ENCODE assay signal across 21 cellular contexts in genomic region chr1:48810740-48811139, GRCh38.
"Had no signal": no experiment of that assay in that cellular context is flagged by ENCODE, and none has a peak within 500 bp of the region (broad histone marks: within the 10 kb centered on the region; RNA-seq: fewer than 3 reads in every experiment).

No MANE protein-coding gene starts in this region.

- H3K4me1 ChIP-seq: left ventricle myocardium inferior, parathyroid adenoma, tibial nerve, uterus had no signal

- ATAC-seq: activated CD4-positive, CD25-positive, alpha-beta regulatory T cell treated with anti-CD3 and anti-CD28 coated beads, Interleukin-2, amount 50 U/mL, for 24 hours; effector memory CD8-positive, alpha-beta T cell; mucosa of descending colon; naive thymus-derived CD8-positive, alpha-beta T cell; stimulated activated naive B cell treated with anti-CD40 and anti-IgM and Interleukin-4, amounts not matched to agents 10 μg/mL and 1 μg/mL and 100 μg/mL, for 72 hours had no signal

- H3K27me3 ChIP-seq: neutrophil, tibial nerve, uterus had no signal

- DNase-seq: activated CD4-positive, alpha-beta T cell treated with anti-CD3 and anti-CD28 coated beads, Interleukin-2, amount 50 U/mL, for 1 hour; activated CD8-positive, alpha-beta memory T cell treated with anti-CD3 and anti-CD28 coated beads for 24 hours; activated naive CD4-positive, alpha-beta T cell; activated naive CD8-positive, alpha-beta T cell treated with anti-CD3 and anti-CD28 coated beads, Interleukin-2, amount 10 ng/mL, durations not matched to agents 7 days and 5 days; anterior cingulate cortex; cerebellar nuclear complex; effector memory CD8-positive, alpha-beta T cell; islet precursor cell; left ventricle myocardium inferior; mucosa of descending colon; naive thymus-derived CD8-positive, alpha-beta T cell; stimulated activated CD4-positive, alpha-beta T cell treated with anti-CD3 and anti-CD28 coated beads, Interleukin-2, amount 100 ng/mL, for 48 hours; stimulated activated naive B cell treated with anti-CD40 and anti-IgM and Interleukin-4, amounts not matched to agents 10 μg/mL and 1 μg/mL and 100 μg/mL, for 72 hours; substantia nigra; T-helper 9 cell; uterus had no signal

- H3K36me3 ChIP-seq: left ventricle myocardium inferior, neutrophil, tibial nerve, uterus had no signal

- H3K9ac ChIP-seq: parathyroid adenoma had no signal

- H3K9me3 ChIP-seq: left ventricle myocardium inferior, mucosa of descending colon, neutrophil, tibial nerve, uterus had no signal

- H3K27ac ChIP-seq: epithelial cell of prostate, left ventricle myocardium inferior, neutrophil, parathyroid adenoma, tibial nerve, uterus had no signal

- H3K4me3 ChIP-seq: left ventricle myocardium inferior, mucosa of descending colon, tibial nerve, uterus had no signal
